Comparison of ENCODE assay signal across 29 cellular contexts in genomic region chr6:162708971-162709370, GRCh38. TPM values are rescaled to one million over a fixed set of nuclear protein-coding genes. Genes with fewer than 3 reads are reported as not detected.
"Had no signal": no experiment of that assay in that cellular context is flagged by ENCODE, and none has a peak within 500 bp of the region (broad histone marks: within the 10 kb centered on the region; RNA-seq: fewer than 3 reads in every experiment).

No MANE protein-coding gene starts in this region.

- ATAC-seq: activated CD8-positive, alpha-beta T cell treated with anti-CD3 and anti-CD28 coated beads, Interleukin-2, amount 10 ng/mL, durations not matched to agents 7 days and 5 days; body of pancreas; foreskin keratinocyte; heart left ventricle; natural killer cell; psoas muscle; stimulated activated memory B cell treated with anti-CD40 and anti-IgM and Interleukin-4, amounts not matched to agents 10 μg/mL and 1 μg/mL and 100 μg/mL, for 72 hours; stimulated activated naive CD8-positive, alpha-beta T cell treated with anti-CD3 and anti-CD28 coated beads, Interleukin-15, amount 100 ng/mL, for 72 hours had no signal

- H3K27me3 Mint-ChIP-seq: activated B cell treated with CpG ODN at 0.5 μM for 24 hours; activated naive CD8-positive, alpha-beta T cell; stimulated activated memory B cell treated with anti-CD40 and anti-IgM and Interleukin-4, amounts not matched to agents 10 μg/mL and 1 μg/mL and 100 μg/mL, for 72 hours; stimulated activated naive CD8-positive, alpha-beta T cell treated with anti-CD3 and anti-CD28 coated beads, Interleukin-15, amount 100 ng/mL, for 72 hours; type B pancreatic cell had no signal

- H2AFZ ChIP-seq: neural progenitor cell, parathyroid adenoma had no signal

- H3K4me3 Mint-ChIP-seq: activated B cell treated with CpG ODN at 0.5 μM for 24 hours; activated CD8-positive, alpha-beta T cell treated with anti-CD3 and anti-CD28 coated beads, Interleukin-2, amount 10 ng/mL, durations not matched to agents 7 days and 5 days; activated naive CD8-positive, alpha-beta T cell; natural killer cell; neural progenitor cell; stimulated activated memory B cell treated with anti-CD40 and anti-IgM and Interleukin-4, amounts not matched to agents 10 μg/mL and 1 μg/mL and 100 μg/mL, for 72 hours; stimulated activated naive CD8-positive, alpha-beta T cell treated with anti-CD3 and anti-CD28 coated beads, Interleukin-15, amount 100 ng/mL, for 72 hours; type B pancreatic cell had no signal

- H3K4me2 ChIP-seq: neural progenitor cell had no signal

- H3K9me3 ChIP-seq: adrenal gland, body of pancreas, esophagus muscularis mucosa, heart left ventricle, psoas muscle, sigmoid colon, uterus had no signal

- H3K27ac ChIP-seq: adrenal gland, body of pancreas, esophagus muscularis mucosa, foreskin keratinocyte, heart left ventricle, neural progenitor cell, parathyroid adenoma, psoas muscle, sigmoid colon, uterus had no signal

- H3K79me2 ChIP-seq: parathyroid adenoma had no signal

- H3K36me3 Mint-ChIP-seq: natural killer cell; neural progenitor cell; stimulated activated memory B cell treated with anti-CD40 and anti-IgM and Interleukin-4, amounts not matched to agents 10 μg/mL and 1 μg/mL and 100 μg/mL, for 72 hours; type B pancreatic cell had no signal

- H3K4me1 ChIP-seq: foreskin keratinocyte, parathyroid adenoma, uterus had no signal

- DNase-seq: activated B cell treated with CpG ODN at 0.5 μM for 24 hours; activated CD8-positive, alpha-beta T cell treated with anti-CD3 and anti-CD28 coated beads, Interleukin-2, amount 10 ng/mL, durations not matched to agents 7 days and 5 days; activated effector memory CD4-positive, alpha-beta T cell treated with Interleukin-2 at 50 U/mL for 16 hours; activated naive CD4-positive, alpha-beta T cell treated with Interleukin-2 at 50 U/mL for 16 hours; activated T-cell treated with anti-CD3 and anti-CD28 coated beads for 4 hours; adrenal gland; aorta; body of pancreas; dermis blood vessel endothelial cell; effector CD4-positive, alpha-beta T cell; foreskin keratinocyte; heart left ventricle; mesenchymal stem cell; natural killer cell; occipital lobe; psoas muscle; sigmoid colon; stimulated activated CD4-positive, alpha-beta T cell treated with anti-CD3 and anti-CD28 coated beads, Interleukin-1b, Interleukin-23, amount 100 ng/mL, for 48 hours; stimulated activated CD4-positive, alpha-beta T cell treated with anti-CD3 and anti-CD28 coated beads, Interleukin-4, amount 100 ng/mL, for 4 hours; stimulated activated CD8-positive, alpha-beta memory T cell treated with anti-CD3 and anti-CD28 coated beads, Interleukin-4, amount 100 ng/mL, for 48 hours; stimulated activated naive CD8-positive, alpha-beta T cell treated with anti-CD3 and anti-CD28 coated beads, Interleukin-15, amount 100 ng/mL, for 72 hours; substantia nigra; uterus had no signal

- H3K36me3 ChIP-seq: adrenal gland, esophagus muscularis mucosa, heart left ventricle, neural progenitor cell, sigmoid colon, uterus had no signal

- H3K27me3 ChIP-seq: adrenal gland, body of pancreas, esophagus muscularis mucosa, foreskin keratinocyte, heart left ventricle, neural progenitor cell, sigmoid colon, uterus had no signal

- H3K4me3 ChIP-seq: adrenal gland, body of pancreas, esophagus muscularis mucosa, heart left ventricle, neural progenitor cell, psoas muscle, sigmoid colon, uterus had no signal

- H3K9ac ChIP-seq: neural progenitor cell, parathyroid adenoma had no signal

- H3K9me3 Mint-ChIP-seq: activated B cell treated with CpG ODN at 0.5 μM for 24 hours; natural killer cell; stimulated activated memory B cell treated with anti-CD40 and anti-IgM and Interleukin-4, amounts not matched to agents 10 μg/mL and 1 μg/mL and 100 μg/mL, for 72 hours; stimulated activated naive CD8-positive, alpha-beta T cell treated with anti-CD3 and anti-CD28 coated beads, Interleukin-15, amount 100 ng/mL, for 72 hours; type B pancreatic cell had no signal

RNA-seq across cellular contexts. Expression of gene PACRG, which starts 18.8 kb away (rescaled TPM):
- total RNA-seq: activated B cell treated with CpG ODN at 0.5 μM for 24 hours, foreskin keratinocyte had no signal
